ENCODE assay signal across 8 cellular contexts in genomic region chr7:142711722-142712616, GRCh38. TPM values are rescaled to one million over a fixed set of nuclear protein-coding genes. Genes with fewer than 3 reads are reported as not detected.
DNase-seq lines count a peak whose midpoint lies in the region; ATAC-seq and TF ChIP-seq lines count a peak whose summit lies in the region.

No MANE protein-coding gene starts in this region.

- BruUV-seq in HCT116 (replicated peaks; lab: Mats Ljungman, UMichigan), result no TSS peak

- RAD21 ChIA-PET in HCT116 (lab: Charles Lee; ENCODE audit: low non-redundant PET in 1 of 2, low total read pairs in 2 of 2, uncharacterized antibody in 2 of 2, unreplicated experiment in 2 of 2), result interaction anchor here (0.6 to 1.4 kb wide), 3 partner anchors 71 to 176 kb away, joined by 3 to 4 read pairs (median 4); no protein-coding TSS in a partner anchor

- H2AFZ ChIP-seq in HCT116 (ENCODE audit: low read depth, low read length, poor library complexity, severe bottlenecking) (peak overlapping the region; percentile 77), SU-DHL-6 (ENCODE audit: low read depth, low read length, severe bottlenecking) (no peak overlapping the region)

- H3K4me2 ChIP-seq in HCT116 (ENCODE audit: low read length) (no peak overlapping the region), SU-DHL-6 (ENCODE audit: low read depth, low read length, poor library complexity, severe bottlenecking) (no peak overlapping the region)

- H4K20me1 ChIP-seq in HCT116 (ENCODE audit: insufficient read depth) (no peaks in the 10 kb centered on the region), SU-DHL-6 (ENCODE audit: low read depth, low read length) (no peaks in the 10 kb centered on the region)

- H3K27ac Mint-ChIP-seq in endodermal cell, result no peak overlapping the region

- DNase-seq in Caki2 (ENCODE audit: low read depth), result peak; percentile 11
- peak; percentile 29 for DNase-seq in HCT116 (ENCODE audit: low read depth, low spot score)
- no peak for DNase-seq in endodermal cell
- DNase-seq in retinal pigment epithelial cell (ENCODE audit: low read depth), result no peak
- DNase-seq in stimulated activated naive CD4-positive, alpha-beta T cell treated with Interleukin-2 at 50 U/mL for 16 hours (lab: John Stamatoyannopoulos, UW), result no peak

- H3K27me3 ChIP-seq in HCT116 (ENCODE audit: insufficient read depth, low read length) (peaks cover 8% of the 10 kb centered on the region; the same call in 1 of the 2 replicates), SU-DHL-6 (ENCODE audit: low read length) (no peaks in the 10 kb centered on the region), endodermal cell (ENCODE audit: control insufficient read depth, insufficient read depth, low read length, poor library complexity, severe bottlenecking) (no peaks in the 10 kb centered on the region)

- H3K9me2 ChIP-seq in HCT116 (ENCODE audit: insufficient read depth) (no peaks in the 10 kb centered on the region), SU-DHL-6 (replicated peaks; ENCODE audit: insufficient read depth, low read length) (no peaks in the 10 kb centered on the region)

- H3K9ac ChIP-seq in HCT116 (ENCODE audit: low read length), result no peak overlapping the region
- H3K9ac ChIP-seq in SU-DHL-6 (ENCODE audit: low read length), result no peak overlapping the region
- no peak overlapping the region for H3K9ac ChIP-seq in endodermal cell (ENCODE audit: extremely low read depth, low read length, poor library complexity, severe bottlenecking)

- no peaks in the 10 kb centered on the region for H3K36me3 ChIP-seq in HCT116 (ENCODE audit: control insufficient read depth in 1 of 2, insufficient read depth in 2 of 2, low read length in 2 of 2)
- no peaks in the 10 kb centered on the region for H3K36me3 ChIP-seq in SU-DHL-6 (ENCODE audit: low read length)
- no peaks in the 10 kb centered on the region for H3K36me3 ChIP-seq in endodermal cell (ENCODE audit: control insufficient read depth, insufficient read depth, low read length)

- no peak overlapping the region for H3K4me3 Mint-ChIP-seq in endodermal cell

- H3K27me3 Mint-ChIP-seq in endodermal cell (ENCODE audit: insufficient read depth), result peaks cover 3% of the 10 kb centered on the region

- H3F3A ChIP-seq in SU-DHL-6 (ENCODE audit: insufficient read depth), result no peaks in the 10 kb centered on the region

- in situ Hi-C loops in Caki2 (cut with HindIII; ENCODE audit: low pct_unique_long_range_greater_than_20kb, low sequenced_read_pairs), result no loop called here

- TF ChIP-seq POLR2A in HCT116 (IDR thresholded peaks at IDR 0.05; ENCODE audit: borderline replicate concordance, extremely low read depth, insufficient read depth, insufficient read length), result no peak

- CTCF ChIA-PET in HCT116 (lab: Charles Lee), result interaction anchor here (0.8 to 3.6 kb wide), 4 partner anchors 16 to 108 kb away, joined by 3 to 38 read pairs (median 5); no protein-coding TSS in a partner anchor

- peak; percentile 85 for ATAC-seq in HCT116
- ATAC-seq in HG03442 (IDR thresholded peaks at IDR 0.05; ENCODE audit: unreplicated experiment), result no peak
- ATAC-seq in HG03571 (IDR thresholded peaks at IDR 0.05; ENCODE audit: unreplicated experiment), result no peak

- no peaks in the 10 kb centered on the region for H3K36me3 Mint-ChIP-seq in endodermal cell (ENCODE audit: low read depth)

- intact Hi-C loops in HCT116 (cut with micrococcal nuclease), result loop anchor here (1.0 to 5.0 kb wide), 2 partner anchors 71 to 175 kb away; no protein-coding TSS in a partner anchor

- TF ChIP-seq CTCF in HCT116 (IDR thresholded peaks at IDR 0.05 in 2 of 3, conservative IDR thresholded peaks at IDR 0.05 in 1 of 3; ENCODE audit: borderline replicate concordance in 1 of 3, insufficient read depth in 1 of 3, low read depth in 2 of 3, low read length in 2 of 3), result peak; percentile 71 to 73 (median 72)
- peak; percentile 87 for TF ChIP-seq CTCF in SU-DHL-6 (IDR thresholded peaks at IDR 0.05; ENCODE audit: insufficient read depth, low read length, poor library complexity, severe bottlenecking)
- peak; percentile 86 for TF ChIP-seq CTCF in endodermal cell (conservative IDR thresholded peaks at IDR 0.05)
- TF ChIP-seq CTCF in retinal pigment epithelial cell (conservative IDR thresholded peaks at IDR 0.05; ENCODE audit: low read depth, low read length), result peak; percentile 79

- H3K4me1 Mint-ChIP-seq in endodermal cell, result peaks cover 30% of the 10 kb centered on the region

- peak; percentile 52 for TF ChIP-seq RAD21 in HCT116 (IDR thresholded peaks at IDR 0.05; ENCODE audit: low read depth)

- no peaks in the 10 kb centered on the region for H3K9me3 Mint-ChIP-seq in endodermal cell

- H3K79me2 ChIP-seq in HCT116 (ENCODE audit: insufficient read depth, low read length) (no peaks in the 10 kb centered on the region), SU-DHL-6 (ENCODE audit: insufficient read depth, low read length) (no peaks in the 10 kb centered on the region)

- H3K9me3 ChIP-seq in HCT116 (ENCODE audit: control insufficient read depth in 1 of 2, insufficient read depth in 1 of 2, low read depth in 1 of 2, low read length in 2 of 2) (no peaks in the 10 kb centered on the region), SU-DHL-6 (ENCODE audit: insufficient read depth, low read length) (no peaks in the 10 kb centered on the region), endodermal cell (ENCODE audit: control insufficient read depth, low read length) (no peaks in the 10 kb centered on the region)

- WGBS in endodermal cell (ENCODE audit: insufficient coverage in 1 of 2, insufficient read length in 1 of 2), 2 experiments, result 86 to 96% methylated on average over 11 to 17 of the region's 18 CpGs

- POLR2A ChIA-PET in HCT116 (lab: Charles Lee), result no interaction called here

- no peak overlapping the region for H3K4me3 ChIP-seq in HCT116 (replicated peaks in 1 of 2; ENCODE audit: low read depth in 1 of 2, low read length in 2 of 2)
- no peak overlapping the region for H3K4me3 ChIP-seq in SU-DHL-6 (ENCODE audit: insufficient read depth, low read length, poor library complexity, severe bottlenecking)
- no peak overlapping the region for H3K4me3 ChIP-seq in endodermal cell (ENCODE audit: low read length)
- no peak overlapping the region for H3K4me3 ChIP-seq in retinal pigment epithelial cell (ENCODE audit: low read length)

- no peaks in the 10 kb centered on the region for H3K4me1 ChIP-seq in HCT116 (ENCODE audit: control insufficient read depth in 1 of 2, insufficient read depth in 2 of 2, low read length in 2 of 2)
- H3K4me1 ChIP-seq in endodermal cell (ENCODE audit: control insufficient read depth, insufficient read depth, low read length), result peaks cover 10% of the 10 kb centered on the region

- no peak overlapping the region for H3K27ac ChIP-seq in HCT116 (ENCODE audit: low read depth, low read length)
- no peak overlapping the region for H3K27ac ChIP-seq in SU-DHL-6 (ENCODE audit: low read depth, low read length)
- H3K27ac ChIP-seq in endodermal cell (ENCODE audit: low read depth, low read length), result no peak overlapping the region

TF ChIP-seq in HCT116, 20 proteins besides CTCF, POLR2A, EP300 and RAD21:
- no peak for TF ChIP-seq CEBPB (IDR thresholded peaks at IDR 0.05; ENCODE audit: low read depth)
- no peak for TF ChIP-seq SP1 (IDR thresholded peaks at IDR 0.05; ENCODE audit: low read depth)
- no peak for TF ChIP-seq REST (IDR thresholded peaks at IDR 0.05; ENCODE audit: low read depth)
- TF ChIP-seq JUND (IDR thresholded peaks at IDR 0.05), result no peak
- TF ChIP-seq YY1 (IDR thresholded peaks at IDR 0.05; ENCODE audit: extremely low read depth, insufficient replicate concordance, low read depth, low read length), result peak; percentile 32

RNA-seq across cellular contexts. Expression of gene PRSS1, which starts 37.3 kb away (rescaled TPM):
- not detected in 2 replicates for total RNA-seq in Caki2 (2014; rRNA removed; shearing (Covaris generic); ENCODE audit: low replicate concordance)
- total RNA-seq in HCT116 (2021; ENCODE audit: unreplicated experiment) (14.6 TPM), endodermal cell (1 to 10 TPM; 4.4 to 8.8 TPM)
- 0.12 and 0.80 TPM in 2 replicates for polyA plus RNA-seq in HCT116 (2012)
- 20.3 TPM for polyA plus RNA-seq in endodermal cell (2013, experiment 1 of 2)
- 15.0 TPM for polyA plus RNA-seq in endodermal cell (2013, experiment 2 of 2)

RNA-seq across cellular contexts. Expression of gene PRSS2, which starts 58.8 kb away (rescaled TPM):
- not detected in 2 replicates for total RNA-seq in Caki2 (2014; rRNA removed; shearing (Covaris generic); ENCODE audit: low replicate concordance)
- total RNA-seq in HCT116 (2021; ENCODE audit: unreplicated experiment), result 36.8 TPM
- not detected in 2 replicates for polyA plus RNA-seq in HCT116 (2012)
- total RNA-seq in endodermal cell, result 1 to 10 TPM; 4.8 to 9.9 TPM
- polyA plus RNA-seq in endodermal cell (2013, experiment 1 of 2), result 58.7 TPM
- polyA plus RNA-seq in endodermal cell (2013, experiment 2 of 2), result 62.2 TPM

Comparison
In these comparisons a context has a peak if more than half of its experiments do, and no peak if none do; other contexts are left out.
1. DNase-seq: peak in Caki2 (single experiment) and HCT116 (single experiment); none in endodermal cell (single experiment), retinal pigment epithelial cell (single experiment) and stimulated activated naive CD4-positive, alpha-beta T cell treated with Interleukin-2 at 50 U/mL for 16 hours (single experiment).
2. Peak in every context shown above with its lines, with median percentiles within 50 percentile points of each other: CTCF ChIP-seq.